In the genomic region with DNA sequence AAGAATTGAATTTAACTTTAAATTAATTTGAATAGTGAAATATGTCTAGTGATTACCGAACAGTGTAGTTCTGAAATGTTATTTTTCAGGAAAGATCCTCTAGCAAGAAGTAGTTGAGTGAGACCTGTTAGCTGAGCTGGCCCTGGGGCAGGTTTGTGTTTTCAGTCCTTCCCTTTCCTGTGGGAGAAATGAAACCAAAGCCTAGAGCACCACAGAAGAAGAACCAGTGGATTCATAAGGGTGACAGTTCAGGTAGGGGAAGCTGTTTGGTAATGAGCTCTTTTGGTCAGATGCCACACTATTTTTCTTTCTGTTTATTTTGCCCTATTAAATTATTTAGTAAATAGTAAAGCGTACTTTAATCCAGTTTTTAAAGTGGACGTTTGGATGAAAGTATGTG, we compare ENCODE assay signal across 7 cellular contexts. TPM values are rescaled to one million over a fixed set of nuclear protein-coding genes. Genes with fewer than 3 reads are reported as not detected.
A peak's percentile ranks its signal among the peaks of the same experiment; 100 is the strongest.
DNase-seq lines count a peak whose midpoint lies in the region; ATAC-seq, FAIRE-seq and TF ChIP-seq lines count a peak whose summit lies in the region.
"Not testable (repeated sequence)": the region's sequence is repeated elsewhere in the genome, so short reads cannot be mapped to it uniquely, and the experiment has no call there.

No MANE protein-coding gene starts in this region.

- H3K79me2 ChIP-seq in astrocyte (ENCODE audit: insufficient read depth, low read length); keratinocyte (ENCODE audit: control insufficient read depth, insufficient read depth, low read length): not testable (repeated sequence)

- intact Hi-C loops in upper lobe of right lung (cut with DNase I): not testable (repeated sequence)

- not testable (repeated sequence) for H3K36me3 Mint-ChIP-seq in astrocyte (ENCODE audit: low read depth, unreplicated experiment)

- H3K4me1 Mint-ChIP-seq in astrocyte (ENCODE audit: low read depth, unreplicated experiment): not testable (repeated sequence)

- peak; percentile 52 for ATAC-seq in left lobe of liver
- ATAC-seq in upper lobe of right lung: peak; percentile 69

- not testable (repeated sequence) for H3K9me1 ChIP-seq in keratinocyte (ENCODE audit: control insufficient read depth, extremely low read depth, insufficient read depth, low read length)

- H3K27ac ChIP-seq in astrocyte (ENCODE audit: low read depth, low read length); keratinocyte (ENCODE audit: control insufficient read depth, insufficient read depth, low read length); upper lobe of right lung: not testable (repeated sequence)

- H3K4me1 ChIP-seq in astrocyte (ENCODE audit: insufficient read depth, low read length); keratinocyte (ENCODE audit: control insufficient read depth, extremely low read depth, insufficient read depth, low read length); upper lobe of right lung: not testable (repeated sequence)

- H3K4me3 ChIP-seq in astrocyte (ENCODE audit: insufficient read depth, low read depth, low read length); bronchial epithelial cell (ENCODE audit: low read depth, low read length); keratinocyte (ENCODE audit: control insufficient read depth in 2 of 3, extremely low read depth in 1 of 3, insufficient read depth in 2 of 3, low read depth in 1 of 3, low read length in 3 of 3); upper lobe of right lung: not testable (repeated sequence)

- not testable (repeated sequence) for H2AFZ ChIP-seq in astrocyte (ENCODE audit: low read depth, low read length); keratinocyte (ENCODE audit: control insufficient read depth, low read length)

- H3K36me3 ChIP-seq in astrocyte (ENCODE audit: insufficient read depth, low read length); bronchial epithelial cell (ENCODE audit: control insufficient read depth, insufficient read depth, low read length); keratinocyte (ENCODE audit: control insufficient read depth in 2 of 2, extremely low read depth in 1 of 2, insufficient read depth in 2 of 2, low read length in 2 of 2); upper lobe of right lung: not testable (repeated sequence)

- H3K9me3 ChIP-seq in astrocyte (ENCODE audit: insufficient read depth, low read depth, low read length); keratinocyte (ENCODE audit: control insufficient read depth, low read depth, low read length); upper lobe of right lung: not testable (repeated sequence)

- TF ChIP-seq POLR2A in GM12892 (IDR thresholded peaks at IDR 0.05; ENCODE audit: low read depth, low read length): not testable (repeated sequence)

- H3K27ac Mint-ChIP-seq in astrocyte (ENCODE audit: unreplicated experiment): not testable (repeated sequence)

- not testable (repeated sequence) for H3K27me3 Mint-ChIP-seq in astrocyte (ENCODE audit: low read depth, unreplicated experiment)

- dilution Hi-C loops in keratinocyte (cut with MboI; ENCODE audit: extremely low pct_ligation_motif_present, low sequenced_read_pairs): not testable (repeated sequence)

- not testable (repeated sequence) for H3K4me3 Mint-ChIP-seq in astrocyte (ENCODE audit: unreplicated experiment)

- not testable (repeated sequence) for H3K9me3 Mint-ChIP-seq in astrocyte (ENCODE audit: unreplicated experiment)

- not testable (repeated sequence) for TF ChIP-seq CTCF in astrocyte (IDR thresholded peaks at IDR 0.05; ENCODE audit: insufficient read depth, low read depth, low read length); bronchial epithelial cell (IDR thresholded peaks at IDR 0.05; ENCODE audit: insufficient read depth, low read length, severe bottlenecking); keratinocyte (optimal IDR thresholded peaks at IDR 0.05 in 1 of 3, IDR thresholded peaks at IDR 0.05 in 1 of 3, conservative IDR thresholded peaks at IDR 0.05 in 1 of 3; ENCODE audit: extremely low read depth in 1 of 3, insufficient read depth in 2 of 3, low read length in 3 of 3); upper lobe of right lung (IDR thresholded peaks at IDR 0.05)

- FAIRE-seq in GM12892 (lab: Jason Lieb, UNC) (peak; percentile 82), GM18507 (lab: Jason Lieb, UNC) (peak; percentile 35), astrocyte (lab: Jason Lieb, UNC) (peak; percentile 37), bronchial epithelial cell (lab: Jason Lieb, UNC) (peak; percentile 58), keratinocyte (lab: Jason Lieb, UNC) (peak; percentile 80)

- not testable (repeated sequence) for H4K20me1 ChIP-seq in astrocyte (ENCODE audit: insufficient read depth, low read length); keratinocyte (ENCODE audit: control insufficient read depth, extremely low read depth, insufficient read depth, low read length)

- H3K4me2 ChIP-seq in astrocyte (ENCODE audit: low read length); keratinocyte (ENCODE audit: control insufficient read depth, extremely low read depth, insufficient read depth, low read depth, low read length): not testable (repeated sequence)

- H3K27me3 ChIP-seq in astrocyte (ENCODE audit: insufficient read depth, low read length); bronchial epithelial cell (ENCODE audit: control insufficient read depth, insufficient read depth, low read length); keratinocyte (ENCODE audit: control insufficient read depth, extremely low read depth, insufficient read depth, low read length); upper lobe of right lung: not testable (repeated sequence)

- not testable (repeated sequence) for DNase-seq in GM12892 (ENCODE audit: insufficient read length); GM18507 (ENCODE audit: extremely low spot score, insufficient read length, low read depth); astrocyte (ENCODE audit: low read depth); bronchial epithelial cell (ENCODE audit: low read depth); keratinocyte (ENCODE audit: low read depth, low spot score); left lobe of liver (ENCODE audit: low spot score); upper lobe of right lung

- H3K9ac ChIP-seq in astrocyte (ENCODE audit: low read length); keratinocyte (ENCODE audit: control insufficient read depth, extremely low read depth, insufficient read depth, low read length): not testable (repeated sequence)

RNA-seq across cellular contexts. Expression of a gene that starts 26.7 kb away (rescaled TPM):
- 12.1 TPM for polyA plus RNA-seq in GM12892 (2012; ENCODE audit: missing spikeins)
- 83.4 and 86.2 TPM in 2 replicates for total RNA-seq in astrocyte
- total RNA-seq in bronchial epithelial cell: 21.9 and 32.0 TPM in 2 replicates
- polyA plus RNA-seq in keratinocyte: 24.6 to 32.3 TPM (median 29.7 TPM) in 3 replicates
- 17.0 TPM for polyA plus RNA-seq in keratinocyte (2011; ENCODE audit: low read depth)
- 18.2 and 32.8 TPM in 2 replicates for polyA plus RNA-seq in keratinocyte (2011; cell fraction: cytosol; rRNA removed)
- polyA plus RNA-seq in keratinocyte (2011; cell fraction: nucleus; rRNA removed): 30.0 and 34.6 TPM in 2 replicates
- 20.4 and 20.6 TPM in 2 replicates for polyA plus RNA-seq in keratinocyte (2012; ENCODE audit: low replicate concordance)
- 21.2 to 49.6 TPM (median 33.9 TPM) in 3 replicates for polyA minus RNA-seq in keratinocyte
- 15.9 TPM for polyA minus RNA-seq in keratinocyte (2011; cell fraction: cytosol; rRNA and poly(A)+ RNA removed)
- polyA minus RNA-seq in keratinocyte (2011; cell fraction: nucleus; rRNA and poly(A)+ RNA removed): 47.7 and 79.3 TPM in 2 replicates
- total RNA-seq in left lobe of liver: 23.1 TPM
- total RNA-seq in upper lobe of right lung: 49.6 TPM

RNA-seq across cellular contexts. Expression of a gene that starts 37.6 kb away (rescaled TPM):
- polyA plus RNA-seq in GM12892 (2012; ENCODE audit: missing spikeins): 20.9 TPM
- 11.0 and 11.6 TPM in 2 replicates for total RNA-seq in astrocyte
- total RNA-seq in bronchial epithelial cell: 1.5 and 2.9 TPM in 2 replicates
- polyA plus RNA-seq in keratinocyte: 4.0 to 9.1 TPM (median 7.0 TPM) in 3 replicates
- polyA plus RNA-seq in keratinocyte (2011; ENCODE audit: low read depth): 3.8 TPM
- polyA plus RNA-seq in keratinocyte (2011; cell fraction: cytosol; rRNA removed): 4.0 and 8.7 TPM in 2 replicates
- polyA plus RNA-seq in keratinocyte (2011; cell fraction: nucleus; rRNA removed): 22.5 and 47.4 TPM in 2 replicates
- 3.0 and 4.7 TPM in 2 replicates for polyA plus RNA-seq in keratinocyte (2012; ENCODE audit: low replicate concordance)
- 15.3 to 18.4 TPM (median 18.0 TPM) in 3 replicates for polyA minus RNA-seq in keratinocyte
- polyA minus RNA-seq in keratinocyte (2011; cell fraction: cytosol; rRNA and poly(A)+ RNA removed): 2.3 TPM
- 5.9 and 13.1 TPM in 2 replicates for polyA minus RNA-seq in keratinocyte (2011; cell fraction: nucleus; rRNA and poly(A)+ RNA removed)
- 9.6 TPM for total RNA-seq in left lobe of liver
- total RNA-seq in upper lobe of right lung: 28.0 TPM
